ENCODE assay signal across 23 cellular contexts in genomic region chr6:166987930-166988329, GRCh38. TPM values are rescaled to one million over a fixed set of nuclear protein-coding genes. Genes with fewer than 3 reads are reported as not detected.
DNase-seq lines count a peak whose midpoint lies in the region; ATAC-seq, FAIRE-seq and TF ChIP-seq lines count a peak whose summit lies in the region.
"Had no signal": no experiment of that assay in that cellular context is flagged by ENCODE, and none has a peak within 500 bp of the region (broad histone marks: within the 10 kb centered on the region; RNA-seq: fewer than 3 reads in every experiment).

No MANE protein-coding gene starts in this region.

- no peak overlapping the region for H3K14ac ChIP-seq in H1 (ENCODE audit: insufficient read length)

- H2BK20ac ChIP-seq in H1 (ENCODE audit: low read length): no peak overlapping the region

- no peak overlapping the region for H2AFZ ChIP-seq in SK-N-SH (ENCODE audit: low read depth)
- no peak overlapping the region for H2AFZ ChIP-seq in OCI-LY7 (ENCODE audit: low read length)
- no peak overlapping the region for H2AFZ ChIP-seq in H1 (ENCODE audit: low read length)

- CTCF ChIA-PET in SK-N-SH (lab: Yijun Ruan, JAX): interaction anchor here (1.1 to 3.3 kb wide), 8 partner anchors 17 to 831 kb away, joined by 3 to 45 read pairs (median 9); partner anchors contain the start of gene RNASET2
- CTCF ChIA-PET in OCI-LY7 (lab: Charles Lee; ENCODE audit: unreplicated experiment): interaction anchor here (1.5 to 2.1 kb wide), 2 partner anchors 34 to 213 kb away, joined by 6 read pairs; no protein-coding TSS in a partner anchor
- CTCF ChIA-PET in H1 (lab: Charles Lee; ENCODE audit: partially characterized antibody): interaction anchor here (0.9 to 4.3 kb wide), 16 partner anchors 8 to 675 kb away, joined by 3 to 46 read pairs (median 6); partner anchors contain the start of gene CEP43
- CTCF ChIA-PET in naive thymus-derived CD4-positive, alpha-beta T cell (lab: Charles Lee): interaction anchor here (0.9 to 5.5 kb wide), 14 partner anchors 9 to 213 kb away, joined by 3 to 99 read pairs (median 12); partner anchors contain the start of gene RNASET2

- TF ChIP-seq RAD21 in SK-N-SH (IDR thresholded peaks at IDR 0.05; ENCODE audit: low read length): no peak
- TF ChIP-seq RAD21 in H1 (IDR thresholded peaks at IDR 0.05 in 1 of 2, conservative IDR thresholded peaks at IDR 0.05 in 1 of 2; ENCODE audit: low read depth in 2 of 2, low read length in 2 of 2): no peak

- H2AK5ac ChIP-seq in H1 (ENCODE audit: low read depth, low read length): no peak overlapping the region

- H3K4me1 Mint-ChIP-seq in naive thymus-derived CD4-positive, alpha-beta T cell: peaks cover 11 to 31% (median 28%) of the 10 kb centered on the region in 7 donors
- H3K4me1 Mint-ChIP-seq in immature natural killer cell: peaks cover 12 to 15% of the 10 kb centered on the region in 2 donors

- H3K27me3 ChIP-seq in SK-N-SH (ENCODE audit: insufficient read depth) (no peaks in the 10 kb centered on the region), H1 (replicated peaks in 1 of 4; ENCODE audit: control insufficient read depth in 3 of 4, extremely low read depth in 1 of 4, insufficient read depth in 3 of 4, low read length in 3 of 4) (no peaks in the 10 kb centered on the region)
- H3K27me3 ChIP-seq in naive thymus-derived CD4-positive, alpha-beta T cell (ENCODE audit: control insufficient read depth in 2 of 2, insufficient read depth in 2 of 2, low read length in 2 of 2): no peaks in the 10 kb centered on the region
- H3K27me3 ChIP-seq: Peyer's patch had no signal

- no peak overlapping the region for H3K18ac ChIP-seq in H1 (ENCODE audit: extremely low read depth, low read length)

- no peak overlapping the region for H3K9ac ChIP-seq in SK-N-SH
- no peak overlapping the region for H3K9ac ChIP-seq in H1 (replicated peaks in 1 of 4; ENCODE audit: extremely low read depth in 1 of 4, low read depth in 3 of 4, low read length in 3 of 4)

- DNase-seq in SK-N-SH (no peak), OCI-LY7 (ENCODE audit: low spot score) (no peak), H1 (ENCODE audit: low read depth in 1 of 2, low spot score in 2 of 2) (no peak), immature natural killer cell (no peak), NCI-H2107 (lab: John Stamatoyannopoulos, UW) (no peak)
- peak in 2 of 9 donors; percentile 26 to 39 for DNase-seq in naive thymus-derived CD4-positive, alpha-beta T cell
- DNase-seq: 8988T, COR-L47, DMS 273 treated with DMSO at 0.1 percent for 48 hours, GDM1, GOT3, KBM-7, MV-4-11, NCI-H1436, NCI-H1930, NCI-H345, NCI-H524 treated with DMSO at 0.1 percent for 48 hours, Peyer's patch had no signal

- H3K4ac ChIP-seq in H1 (replicated peaks; ENCODE audit: insufficient read length, low read depth, low read length): no peak overlapping the region

- H3K27me3 Mint-ChIP-seq in naive thymus-derived CD4-positive, alpha-beta T cell: no peaks in the 10 kb centered on the region
- no peaks in the 10 kb centered on the region for H3K27me3 Mint-ChIP-seq in immature natural killer cell (ENCODE audit: low read depth in 3 of 3)
- H3K27me3 Mint-ChIP-seq: B cell had no signal

- no peak overlapping the region for H4K5ac ChIP-seq in H1 (ENCODE audit: insufficient read length, low read depth, low read length)

- 79% methylated on average over 3 of the region's 3 CpGs for WGBS in SK-N-SH (ENCODE audit: low lambda C conversion rate)
- WGBS in H1 (ENCODE audit: extremely low coverage in 1 of 2, insufficient coverage in 1 of 2, insufficient read length in 1 of 2, insufficient replicate concordance in 2 of 2, low coverage in 1 of 2, low lambda C conversion rate in 2 of 2, missing lambda C conversion rate in 1 of 2), 2 experiments: 89% methylated on average over 3 of the region's 3 CpGs; no CpG with 5 or more reads in 1 of the 2 experiments

- no peak for TF ChIP-seq POLR2A in H1 (IDR thresholded peaks at IDR 0.05; ENCODE audit: control extremely low read depth in 1 of 2, low read depth in 2 of 2, low read length in 2 of 2)

- H3K4me2 ChIP-seq in SK-N-SH (no peak overlapping the region), OCI-LY7 (ENCODE audit: low read length) (no peak overlapping the region), H1 (ENCODE audit: insufficient read depth in 1 of 2, low read depth in 2 of 2, low read length in 2 of 2) (peak overlapping the region; percentile 30 to 40; a peak in 1 of 4 replicates)

- H3K23me2 ChIP-seq in H1 (ENCODE audit: low read depth, low read length): no peaks in the 10 kb centered on the region

- H3K23ac ChIP-seq in H1 (ENCODE audit: insufficient read length): no peak overlapping the region

- no peak for FAIRE-seq in H1 (lab: Jason Lieb, UNC)
- FAIRE-seq: HepG2 had no signal

- TF ChIP-seq CTCF in SK-N-SH (IDR thresholded peaks at IDR 0.05) (no peak), OCI-LY7 (conservative IDR thresholded peaks at IDR 0.05; ENCODE audit: low read length) (peak; percentile 33; the same call in 1 of the 2 replicates), H1 (IDR thresholded peaks at IDR 0.05; ENCODE audit: control extremely low read depth in 1 of 3, insufficient read depth in 1 of 3, low read depth in 1 of 3, low read length in 3 of 3) (no peak)

- no peak overlapping the region for H2BK5ac ChIP-seq in H1 (ENCODE audit: low read depth, low read length)

- peaks cover 2% of the 10 kb centered on the region; the same call in 1 of the 2 replicates for H3K79me1 ChIP-seq in H1 (ENCODE audit: low read depth, low read length)

- H3K56ac ChIP-seq in H1 (replicated peaks; ENCODE audit: insufficient read length, low read depth, low read length): no peak overlapping the region

- H2BK15ac ChIP-seq in H1 (ENCODE audit: low read length): no peak overlapping the region

- peak overlapping the region in 4 of 10 donors; percentile 2 to 62 (median 38) for H3K4me3 Mint-ChIP-seq in naive thymus-derived CD4-positive, alpha-beta T cell
- no peak overlapping the region for H3K4me3 Mint-ChIP-seq in immature natural killer cell
- H3K4me3 Mint-ChIP-seq: B cell had no signal

- no peak for TF ChIP-seq EP300 in SK-N-SH (IDR thresholded peaks at IDR 0.05; ENCODE audit: borderline replicate concordance in 1 of 2, low read depth in 1 of 2, low read length in 1 of 2)
- no peak for TF ChIP-seq EP300 in H1 (IDR thresholded peaks at IDR 0.05; ENCODE audit: borderline replicate concordance in 1 of 2, low read depth in 2 of 2, low read length in 2 of 2)

- H3K4me3 ChIP-seq in SK-N-SH (ENCODE audit: low read depth in 2 of 2, low read length in 1 of 2): no peak overlapping the region
- H3K4me3 ChIP-seq in OCI-LY7 (ENCODE audit: low read depth, low read length, poor library complexity, severe bottlenecking): no peak overlapping the region
- no peak overlapping the region for H3K4me3 ChIP-seq in H1 (ENCODE audit: extremely low read depth in 1 of 4, insufficient read depth in 2 of 4, low read depth in 3 of 4, low read length in 4 of 4)
- H3K4me3 ChIP-seq in naive thymus-derived CD4-positive, alpha-beta T cell (ENCODE audit: low read length): no peak overlapping the region
- H3K4me3 ChIP-seq: Peyer's patch had no signal

- no peak overlapping the region for H2BK120ac ChIP-seq in H1 (replicated peaks; ENCODE audit: low read depth, low read length)

- no peak overlapping the region for H3K27ac ChIP-seq in SK-N-SH (ENCODE audit: low read depth in 2 of 2, low read length in 1 of 2)
- H3K27ac ChIP-seq in OCI-LY7 (ENCODE audit: low read depth, low read length, poor library complexity, severe bottlenecking): no peak overlapping the region
- no peak overlapping the region for H3K27ac ChIP-seq in H1 (ENCODE audit: low read depth, low read length)
- H3K27ac ChIP-seq in naive thymus-derived CD4-positive, alpha-beta T cell (ENCODE audit: low read depth, low read length): no peak overlapping the region
- H3K27ac ChIP-seq: Peyer's patch had no signal

- peaks cover 0 to 20% (median 8%) of the 10 kb centered on the region in 5 donors for H3K36me3 Mint-ChIP-seq in naive thymus-derived CD4-positive, alpha-beta T cell
- H3K36me3 Mint-ChIP-seq in immature natural killer cell: peaks cover 0 to 10% (median 8%) of the 10 kb centered on the region in 3 donors

- no peak overlapping the region for H4K91ac ChIP-seq in H1 (replicated peaks; ENCODE audit: insufficient read length, low read length)

- H3K4me1 ChIP-seq in SK-N-SH (ENCODE audit: control insufficient read depth in 1 of 2, insufficient read depth in 2 of 2, low read depth in 1 of 2, low read length in 1 of 2): peaks cover 0 to 9% of the 10 kb centered on the region in 2 experiments; a peak in 1 of 4 replicates
- peaks cover 1% of the 10 kb centered on the region for H3K4me1 ChIP-seq in OCI-LY7 (ENCODE audit: insufficient read depth, low read length, poor library complexity, severe bottlenecking)
- H3K4me1 ChIP-seq in H1 (replicated peaks in 1 of 4; ENCODE audit: control insufficient read depth in 3 of 4, insufficient read depth in 4 of 4, low read length in 3 of 4): peaks cover 8 to 13% (median 11%) of the 10 kb centered on the region in 4 experiments; a peak in 6 of 7 replicates
- peaks cover 0 to 15% of the 10 kb centered on the region in 2 donors for H3K4me1 ChIP-seq in naive thymus-derived CD4-positive, alpha-beta T cell (ENCODE audit: control insufficient read depth in 2 of 2, insufficient read depth in 2 of 2, low read length in 2 of 2)
- H3K4me1 ChIP-seq: Peyer's patch had no signal

- POLR2A ChIA-PET in SK-N-SH (lab: Yijun Ruan, JAX): no interaction called here
- POLR2A ChIA-PET in OCI-LY7 (lab: Charles Lee): interaction anchor here (0.6 to 1.9 kb wide), 6 partner anchors 8 to 1170 kb away, joined by 3 to 7 read pairs (median 4); partner anchors contain the start of gene CEP43
- POLR2A ChIA-PET in H1 (lab: Charles Lee; ENCODE audit: partially characterized antibody): interaction anchor here (1.4 to 2.0 kb wide), 2 partner anchors 10 to 30 kb away, joined by 4 to 5 read pairs; no protein-coding TSS in a partner anchor
- POLR2A ChIA-PET in naive thymus-derived CD4-positive, alpha-beta T cell (lab: Charles Lee): interaction anchor here (0.7 to 3.4 kb wide), 8 partner anchors 8 to 52 kb away, joined by 4 to 42 read pairs (median 12); partner anchors contain the start of gene RNASET2

- H3K9me3 ChIP-seq in SK-N-SH: no peaks in the 10 kb centered on the region
- no peaks in the 10 kb centered on the region for H3K9me3 ChIP-seq in OCI-LY7 (ENCODE audit: low read length)
- H3K9me3 ChIP-seq in H1 (ENCODE audit: insufficient read depth in 2 of 2, low read depth in 1 of 2, low read length in 1 of 2): no peaks in the 10 kb centered on the region
- no peaks in the 10 kb centered on the region for H3K9me3 ChIP-seq in naive thymus-derived CD4-positive, alpha-beta T cell (ENCODE audit: control insufficient read depth in 2 of 3, low read length in 3 of 3)
- H3K9me3 ChIP-seq: Peyer's patch had no signal

- H3K9me2 ChIP-seq in SK-N-SH (no peaks in the 10 kb centered on the region), OCI-LY7 (ENCODE audit: insufficient read depth, low read length) (no peaks in the 10 kb centered on the region)

- H3K9me3 Mint-ChIP-seq in naive thymus-derived CD4-positive, alpha-beta T cell: no peaks in the 10 kb centered on the region
- no peaks in the 10 kb centered on the region for H3K9me3 Mint-ChIP-seq in immature natural killer cell

- no peak overlapping the region for H2BK12ac ChIP-seq in H1 (ENCODE audit: low read depth, low read length)

- H4K20me1 ChIP-seq in SK-N-SH (ENCODE audit: insufficient read depth) (no peaks in the 10 kb centered on the region), OCI-LY7 (ENCODE audit: insufficient read depth, low read length) (peaks cover 5% of the 10 kb centered on the region; the same call in 1 of the 2 replicates), H1 (replicated peaks in 1 of 2; ENCODE audit: control insufficient read depth in 1 of 2, insufficient read depth in 2 of 2, low read length in 2 of 2) (no peaks in the 10 kb centered on the region)

- H4K8ac ChIP-seq in H1 (ENCODE audit: extremely low read depth, insufficient read depth, low read length): no peak overlapping the region

- intact Hi-C loops in OCI-LY7 (cut with micrococcal nuclease; ENCODE audit: unreplicated experiment): loop anchor here (2.0 kb wide), 1 partner anchor 37 kb away; no protein-coding TSS in a partner anchor
- intact Hi-C loops in naive thymus-derived CD4-positive, alpha-beta T cell (cut with micrococcal nuclease): loop anchor here (2.0 to 5.0 kb wide), 5 partner anchors 19 to 126 kb away; no protein-coding TSS in a partner anchor

- no TSS peak for BruUV-seq in OCI-LY7 (replicated peaks; lab: Mats Ljungman, UMichigan)

- H3F3A ChIP-seq in SK-N-SH (replicated peaks; ENCODE audit: insufficient read depth): no peaks in the 10 kb centered on the region

- ATAC-seq in SK-N-SH treated with all-trans-retinoic acid at 6 μM for 48 hours (peak; percentile 38; the same call in 2 of the 3 replicates), GM21390 (IDR thresholded peaks at IDR 0.05; ENCODE audit: unreplicated experiment) (no peak)
- peak; percentile 48 for ATAC-seq in naive thymus-derived CD4-positive, alpha-beta T cell
- ATAC-seq: Right ventricle myocardium inferior had no signal

- H3K36me3 ChIP-seq in SK-N-SH (replicated peaks in 1 of 2; ENCODE audit: control insufficient read depth in 1 of 2, insufficient read depth in 2 of 2, low read length in 1 of 2) (peaks cover 3 to 7% of the 10 kb centered on the region in 2 experiments), OCI-LY7 (ENCODE audit: insufficient read depth, low read length) (peaks cover 54% of the 10 kb centered on the region), H1 (ENCODE audit: control insufficient read depth in 2 of 4, insufficient read depth in 4 of 4, low read length in 3 of 4) (peaks cover 0 to 14% (median 6%) of the 10 kb centered on the region in 4 experiments; a peak in 3 of 8 replicates)
- H3K36me3 ChIP-seq in naive thymus-derived CD4-positive, alpha-beta T cell (ENCODE audit: control insufficient read depth in 2 of 3, insufficient read depth in 3 of 3, low read length in 3 of 3): no peaks in the 10 kb centered on the region
- H3K36me3 ChIP-seq: Peyer's patch had no signal

- peaks cover 75% of the 10 kb centered on the region; the same call in 1 of the 2 replicates for H3K79me2 ChIP-seq in SK-N-SH (ENCODE audit: insufficient read depth)
- H3K79me2 ChIP-seq in OCI-LY7 (ENCODE audit: insufficient read depth, low read depth, low read length): peaks cover 31% of the 10 kb centered on the region; the same call in 1 of the 2 replicates
- peaks cover 2 to 27% of the 10 kb centered on the region in 2 experiments; a peak in 3 of 4 replicates for H3K79me2 ChIP-seq in H1 (ENCODE audit: control insufficient read depth in 1 of 2, insufficient read depth in 2 of 2, low read length in 2 of 2)

- H3K27ac Mint-ChIP-seq in naive thymus-derived CD4-positive, alpha-beta T cell: peak overlapping the region in 6 of 9 donors; percentile 21 to 93 (median 46)
- H3K27ac Mint-ChIP-seq in immature natural killer cell: no peak overlapping the region
- H3K27ac Mint-ChIP-seq: B cell had no signal

RNA-seq across cellular contexts. Expression of gene CEP43, which starts 11.3 kb away (rescaled TPM):
- 7.5 and 9.7 TPM in 2 replicates for polyA plus RNA-seq in SK-N-SH (2012; rRNA removed)
- polyA plus RNA-seq in SK-N-SH (2012; cell fraction: cytosol; rRNA removed): 8.4 and 11.3 TPM in 2 replicates
- 17.1 and 27.9 TPM in 2 replicates for polyA plus RNA-seq in SK-N-SH (2012; cell fraction: nucleus; rRNA removed)
- 41.2 and 48.1 TPM in 2 replicates for total RNA-seq in OCI-LY7 (2014; rRNA removed; shearing (Covaris generic))
- 34.3 and 40.4 TPM in 2 replicates for total RNA-seq in OCI-LY7 (2022)
- 31.2 and 33.8 TPM in 2 replicates for total RNA-seq in H1 (2021; fragmentation: NEBNext Ultra II Directional; extraction: Animal tissue kit (Norgen Biotek cat#: 25700))
- polyA plus RNA-seq in H1 (2011; rRNA removed): 9.9 and 12.0 TPM in 2 replicates
- 20.6 TPM for polyA plus RNA-seq in H1 (2011; cell fraction: cytosol; rRNA removed)
- polyA plus RNA-seq in H1 (2011; cell fraction: nucleus; rRNA removed): 14.2 TPM
- 13.6 to 28.7 TPM (median 18.0 TPM) in 4 replicates for polyA plus RNA-seq in H1 (2012, experiment 1 of 2)
- polyA plus RNA-seq in H1 (2012, experiment 2 of 2): 3.0 TPM
- polyA plus RNA-seq in H1 (2013, experiment 1 of 2): 15.2 TPM
- 14.7 TPM for polyA plus RNA-seq in H1 (2013, experiment 2 of 2)
- polyA minus RNA-seq in H1 (2011; rRNA and poly(A)+ RNA removed): 11.1 and 11.4 TPM in 2 replicates
- polyA minus RNA-seq in H1 (2011; cell fraction: cytosol; rRNA and poly(A)+ RNA removed): 12.2 TPM
- polyA minus RNA-seq in H1 (2011; cell fraction: nucleus; rRNA and poly(A)+ RNA removed): 23.6 TPM
- 10 to 100 TPM; 11.5 to 17.6 (median 15.5) TPM for total RNA-seq in naive thymus-derived CD4-positive, alpha-beta T cell
- 1 to 10 TPM; 3.3 to 3.8 TPM for polyA plus RNA-seq in naive thymus-derived CD4-positive, alpha-beta T cell
- polyA plus RNA-seq in immature natural killer cell: 1 to 10 TPM; 4.7 to 9.9 (median 6.9) TPM

RNA-seq across cellular contexts. Expression of gene RNASET2, which starts 31.6 kb away (rescaled TPM):
- 58.4 and 59.2 TPM in 2 replicates for polyA plus RNA-seq in SK-N-SH (2012; rRNA removed)
- 54.7 and 56.7 TPM in 2 replicates for polyA plus RNA-seq in SK-N-SH (2012; cell fraction: cytosol; rRNA removed)
- 43.6 and 50.8 TPM in 2 replicates for polyA plus RNA-seq in SK-N-SH (2012; cell fraction: nucleus; rRNA removed)
- 71.7 and 87.1 TPM in 2 replicates for total RNA-seq in OCI-LY7 (2014; rRNA removed; shearing (Covaris generic))
- 73.0 and 105 TPM in 2 replicates for total RNA-seq in OCI-LY7 (2022)
- 20.8 and 22.9 TPM in 2 replicates for total RNA-seq in H1 (2021; fragmentation: NEBNext Ultra II Directional; extraction: Animal tissue kit (Norgen Biotek cat#: 25700))
- polyA plus RNA-seq in H1 (2011; rRNA removed): 15.7 and 20.0 TPM in 2 replicates
- 25.0 TPM for polyA plus RNA-seq in H1 (2011; cell fraction: cytosol; rRNA removed)
- 20.2 TPM for polyA plus RNA-seq in H1 (2011; cell fraction: nucleus; rRNA removed)
- 16.6 to 23.1 TPM (median 19.5 TPM) in 4 replicates for polyA plus RNA-seq in H1 (2012, experiment 1 of 2)
- polyA plus RNA-seq in H1 (2012, experiment 2 of 2): 22.5 TPM
- 23.2 TPM for polyA plus RNA-seq in H1 (2013, experiment 1 of 2)
- 22.2 TPM for polyA plus RNA-seq in H1 (2013, experiment 2 of 2)
- polyA minus RNA-seq in H1 (2011; rRNA and poly(A)+ RNA removed): 8.1 and 12.3 TPM in 2 replicates
- polyA minus RNA-seq in H1 (2011; cell fraction: cytosol; rRNA and poly(A)+ RNA removed): 9.6 TPM
- polyA minus RNA-seq in H1 (2011; cell fraction: nucleus; rRNA and poly(A)+ RNA removed): 11.1 TPM
- total RNA-seq in naive thymus-derived CD4-positive, alpha-beta T cell: 100 to 1,000 TPM; 147 to 332 (median 264) TPM
- 100 to 1,000 TPM; 521 to 683 TPM for polyA plus RNA-seq in naive thymus-derived CD4-positive, alpha-beta T cell
- 100 to 1,000 TPM; 107 to 171 (median 131) TPM for polyA plus RNA-seq in immature natural killer cell

Comparison
In these comparisons a context has a peak if more than half of its experiments do, and no peak if none do; other contexts are left out.
1. H3K4me2 ChIP-seq: peak in H1 (2 of 2); none in SK-N-SH (single experiment) and OCI-LY7 (single experiment).
2. H3K27ac Mint-ChIP-seq: peak in naive thymus-derived CD4-positive, alpha-beta T cell (6 of 9); none in immature natural killer cell (0 of 6).